13 cellular contexts compared by ENCODE assay signal in genomic region chr3:180433172-180433571, GRCh38.
DNase-seq lines count a peak whose midpoint lies in the region; ATAC-seq, FAIRE-seq and TF ChIP-seq lines count a peak whose summit lies in the region.
"Had no signal": no experiment of that assay in that cellular context is flagged by ENCODE, and none has a peak within 500 bp of the region (broad histone marks: within the 10 kb centered on the region; RNA-seq: fewer than 3 reads in every experiment).

No MANE protein-coding gene starts in this region.

- 83% methylated on average over 1 of the region's 1 CpG for WGBS in prostate gland

- H3K4me3 ChIP-seq in A673 (ENCODE audit: low read depth, low read length, poor library complexity, severe bottlenecking) (no peak overlapping the region), prostate gland (no peak overlapping the region)
- H3K4me3 ChIP-seq: vagina had no signal

- CTCF ChIA-PET in A673 (lab: Charles Lee), result interaction anchor here (0.7 kb wide), 1 partner anchor 23 kb away, joined by 3 read pairs; no protein-coding TSS in a partner anchor

- intact Hi-C loops in A673 (cut with micrococcal nuclease; ENCODE audit: unreplicated experiment) (no loop called here), prostate gland (cut with DNase I) (no loop called here)

- FAIRE-seq in GM12891 (lab: Jason Lieb, UNC), result no peak

- H3K4me1 ChIP-seq in A673 (ENCODE audit: insufficient read depth, low read length, poor library complexity, severe bottlenecking) (no peaks in the 10 kb centered on the region), foreskin keratinocyte (peaks cover 28% of the 10 kb centered on the region), prostate gland (replicated peaks) (no peaks in the 10 kb centered on the region)
- H3K4me1 ChIP-seq: vagina had no signal

- POLR2A ChIA-PET in A673 (lab: Charles Lee; ENCODE audit: low non-redundant PET), result no interaction called here

- H3K36me3 ChIP-seq in A673 (ENCODE audit: insufficient read depth, low read length, poor library complexity, severe bottlenecking) (no peaks in the 10 kb centered on the region), prostate gland (no peaks in the 10 kb centered on the region)
- H3K36me3 ChIP-seq: vagina had no signal

- TF ChIP-seq CTCF in A673 (conservative IDR thresholded peaks at IDR 0.05; ENCODE audit: low read depth, low read length), result no peak
- TF ChIP-seq CTCF in foreskin keratinocyte (conservative IDR thresholded peaks at IDR 0.05), result no peak
- TF ChIP-seq CTCF in prostate gland (IDR thresholded peaks at IDR 0.05), result no peak

- no peaks in the 10 kb centered on the region for H3K27me3 ChIP-seq in A673 (replicated peaks; ENCODE audit: insufficient read depth, low read depth, low read length, poor library complexity)
- H3K27me3 ChIP-seq in foreskin keratinocyte, result no peaks in the 10 kb centered on the region
- no peaks in the 10 kb centered on the region for H3K27me3 ChIP-seq in prostate gland (replicated peaks; ENCODE audit: insufficient read depth)
- H3K27me3 ChIP-seq: vagina had no signal

- TF ChIP-seq POLR2A in GM12891 (IDR thresholded peaks at IDR 0.05; ENCODE audit: low read depth, low read length), result no peak
- no peak for TF ChIP-seq POLR2A in prostate gland (IDR thresholded peaks at IDR 0.05)

- DNase-seq in A673 (ENCODE audit: low spot score) (peak; percentile 6), HT1080 (ENCODE audit: low read depth) (peak; percentile 99), SW 1271 (lab: John Stamatoyannopoulos, UW) (peak; percentile 66 to 68), foreskin keratinocyte (peak; percentile 84 to 94), mesenteric fat pad (ENCODE audit: low spot score) (no peak), GM12891 (ENCODE audit: insufficient read length, low spot score) (no peak), prostate gland (ENCODE audit: low spot score) (no peak)
- DNase-seq: DND-41, NCI-H187 treated with DMSO at 0.1 percent for 48 hours, NCI-H774 had no signal

- H3K27ac ChIP-seq in A673 (ENCODE audit: low read depth, low read length, poor library complexity, severe bottlenecking), result no peak overlapping the region
- peak overlapping the region; percentile 16 for H3K27ac ChIP-seq in foreskin keratinocyte
- H3K27ac ChIP-seq in prostate gland, result no peak overlapping the region
- H3K27ac ChIP-seq: vagina had no signal

- ATAC-seq in foreskin keratinocyte, result peak; percentile 99
- no peak for ATAC-seq in GM21526 (IDR thresholded peaks at IDR 0.05; ENCODE audit: low FRiP score, unreplicated experiment)
- ATAC-seq: stimulated activated memory B cell treated with anti-CD40 and anti-IgM and Interleukin-4, amounts not matched to agents 10 μg/mL and 1 μg/mL and 100 μg/mL, for 72 hours had no signal

- BruUV-seq in A673 (replicated peaks; lab: Mats Ljungman, UMichigan), result no TSS peak

- H3K9me3 ChIP-seq in A673 (ENCODE audit: low read depth, low read length, poor library complexity, severe bottlenecking) (no peaks in the 10 kb centered on the region), prostate gland (no peaks in the 10 kb centered on the region)
- H3K9me3 ChIP-seq: vagina had no signal

TF ChIP-seq in GM12891, 5 proteins besides CTCF, POLR2A, EP300 and RAD21:
- TF ChIP-seq SPI1 (IDR thresholded peaks at IDR 0.05; ENCODE audit: low read depth, low read length) (no peak), POLR2AphosphoS5 (IDR thresholded peaks at IDR 0.05; ENCODE audit: low read depth, low read length) (no peak), POU2F2 (IDR thresholded peaks at IDR 0.05; ENCODE audit: low read depth, low read length) (no peak), TAF1 (IDR thresholded peaks at IDR 0.05; ENCODE audit: low read depth, low read length) (no peak), PAX5 (IDR thresholded peaks at IDR 0.05; ENCODE audit: insufficient read depth, low read length, severe bottlenecking) (no peak)

Comparison
In these comparisons a context has a peak if more than half of its experiments do, and no peak if none do; other contexts are left out.
1. DNase-seq: peak in A673 (single experiment), HT1080 (single experiment), SW 1271 (2 of 2) and foreskin keratinocyte (2 of 2); none in mesenteric fat pad (single experiment), GM12891 (single experiment) and prostate gland (single experiment).